In the genomic region with DNA sequence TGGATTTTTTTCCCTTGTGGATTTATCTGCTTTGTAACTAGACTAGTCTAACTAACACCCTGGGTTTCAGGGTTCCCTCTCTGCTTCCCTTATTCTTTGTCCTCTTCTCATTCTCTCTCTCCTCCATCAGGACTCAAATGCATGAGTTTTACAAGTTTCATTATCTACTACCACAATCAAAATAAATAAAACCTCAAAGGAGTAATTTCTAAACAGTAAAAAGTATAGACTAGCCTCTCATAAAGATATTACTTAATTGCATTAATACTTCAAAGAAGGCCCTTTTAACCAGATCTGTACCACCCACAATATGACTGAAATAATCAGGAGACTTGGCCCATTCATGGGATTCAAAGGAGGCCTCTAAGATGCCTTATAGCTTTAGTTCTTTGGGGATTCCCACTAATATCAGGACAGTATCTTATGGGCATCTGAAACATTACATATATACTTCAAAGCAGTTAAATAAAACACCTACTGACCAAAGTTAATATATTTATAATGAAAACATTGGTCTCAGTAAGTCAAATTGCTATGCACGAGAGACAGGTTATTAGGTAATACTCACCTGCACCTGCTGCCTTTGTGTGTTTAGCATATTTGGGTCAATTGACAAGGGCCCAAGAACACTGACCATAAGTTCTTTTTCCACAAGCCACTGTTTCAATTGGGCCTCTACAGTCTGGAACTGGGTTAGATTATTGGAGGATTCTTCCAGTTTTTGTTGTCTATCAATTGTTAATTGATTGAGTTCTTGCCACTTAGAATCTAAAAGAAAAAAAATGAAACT, we compare ENCODE assay signal across 1 cellular context.
TF ChIP-seq lines count a peak whose summit lies in the region.

No MANE protein-coding gene starts in this region.

TF ChIP-seq in HEK293, 187 proteins besides CTCF, POLR2A, EP300 and RAD21 (continued from another document):
- peak; percentile 83 for TF ChIP-seq FEZF1 (tag by site-specific recombination; IDR thresholded peaks at IDR 0.05)
- peak; percentile 73 for TF ChIP-seq ZNF843 (tag by site-specific recombination; IDR thresholded peaks at IDR 0.05)
- TF ChIP-seq ZNF501 (tag by site-specific recombination; IDR thresholded peaks at IDR 0.05) = no peak
- peak; percentile 73; the same call in 1 of the 2 replicates for TF ChIP-seq TCF7L2 (IDR thresholded peaks at IDR 0.05; ENCODE audit: borderline replicate concordance, low read depth, low read length)
- peak; percentile 70; the same call in 1 of the 2 replicates for TF ChIP-seq ZNF335 (tag by site-specific recombination; conservative IDR thresholded peaks at IDR 0.05)
- no peak for TF ChIP-seq GFI1B (tag by site-specific recombination; IDR thresholded peaks at IDR 0.05)
- TF ChIP-seq, protein P1, sequence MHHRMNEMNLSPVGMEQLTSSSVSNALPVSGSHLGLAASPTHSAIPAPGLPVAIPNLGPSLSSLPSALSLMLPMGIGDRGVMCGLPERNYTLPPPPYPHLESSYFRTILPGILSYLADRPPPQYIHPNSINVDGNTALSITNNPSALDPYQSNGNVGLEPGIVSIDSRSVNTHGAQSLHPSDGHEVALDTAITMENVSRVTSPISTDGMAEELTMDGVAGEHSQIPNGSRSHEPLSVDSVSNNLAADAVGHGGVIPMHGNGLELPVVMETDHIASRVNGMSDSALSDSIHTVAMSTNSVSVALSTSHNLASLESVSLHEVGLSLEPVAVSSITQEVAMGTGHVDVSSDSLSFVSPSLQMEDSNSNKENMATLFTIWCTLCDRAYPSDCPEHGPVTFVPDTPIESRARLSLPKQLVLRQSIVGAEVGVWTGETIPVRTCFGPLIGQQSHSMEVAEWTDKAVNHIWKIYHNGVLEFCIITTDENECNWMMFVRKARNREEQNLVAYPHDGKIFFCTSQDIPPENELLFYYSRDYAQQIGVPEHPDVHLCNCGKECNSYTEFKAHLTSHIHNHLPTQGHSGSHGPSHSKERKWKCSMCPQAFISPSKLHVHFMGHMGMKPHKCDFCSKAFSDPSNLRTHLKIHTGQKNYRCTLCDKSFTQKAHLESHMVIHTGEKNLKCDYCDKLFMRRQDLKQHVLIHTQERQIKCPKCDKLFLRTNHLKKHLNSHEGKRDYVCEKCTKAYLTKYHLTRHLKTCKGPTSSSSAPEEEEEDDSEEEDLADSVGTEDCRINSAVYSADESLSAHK (tag by site-specific recombination; IDR thresholded peaks at IDR 0.05) = peak; percentile 18; the same call in 1 of the 2 replicates
- TF ChIP-seq, protein P2, sequence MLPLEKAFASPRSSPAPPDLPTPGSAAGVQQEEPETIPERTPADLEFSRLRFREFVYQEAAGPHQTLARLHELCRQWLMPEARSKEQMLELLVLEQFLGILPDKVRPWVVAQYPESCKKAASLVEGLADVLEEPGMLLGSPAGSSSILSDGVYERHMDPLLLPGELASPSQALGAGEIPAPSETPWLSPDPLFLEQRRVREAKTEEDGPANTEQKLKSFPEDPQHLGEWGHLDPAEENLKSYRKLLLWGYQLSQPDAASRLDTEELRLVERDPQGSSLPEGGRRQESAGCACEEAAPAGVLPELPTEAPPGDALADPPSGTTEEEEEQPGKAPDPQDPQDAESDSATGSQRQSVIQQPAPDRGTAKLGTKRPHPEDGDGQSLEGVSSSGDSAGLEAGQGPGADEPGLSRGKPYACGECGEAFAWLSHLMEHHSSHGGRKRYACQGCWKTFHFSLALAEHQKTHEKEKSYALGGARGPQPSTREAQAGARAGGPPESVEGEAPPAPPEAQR (tag by site-specific recombination; IDR thresholded peaks at IDR 0.05) = no peak
- TF ChIP-seq, protein P3, sequence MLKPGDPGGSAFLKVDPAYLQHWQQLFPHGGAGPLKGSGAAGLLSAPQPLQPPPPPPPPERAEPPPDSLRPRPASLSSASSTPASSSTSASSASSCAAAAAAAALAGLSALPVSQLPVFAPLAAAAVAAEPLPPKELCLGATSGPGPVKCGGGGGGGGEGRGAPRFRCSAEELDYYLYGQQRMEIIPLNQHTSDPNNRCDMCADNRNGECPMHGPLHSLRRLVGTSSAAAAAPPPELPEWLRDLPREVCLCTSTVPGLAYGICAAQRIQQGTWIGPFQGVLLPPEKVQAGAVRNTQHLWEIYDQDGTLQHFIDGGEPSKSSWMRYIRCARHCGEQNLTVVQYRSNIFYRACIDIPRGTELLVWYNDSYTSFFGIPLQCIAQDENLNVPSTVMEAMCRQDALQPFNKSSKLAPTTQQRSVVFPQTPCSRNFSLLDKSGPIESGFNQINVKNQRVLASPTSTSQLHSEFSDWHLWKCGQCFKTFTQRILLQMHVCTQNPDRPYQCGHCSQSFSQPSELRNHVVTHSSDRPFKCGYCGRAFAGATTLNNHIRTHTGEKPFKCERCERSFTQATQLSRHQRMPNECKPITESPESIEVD (tag by site-specific recombination; IDR thresholded peaks at IDR 0.05) = peak; percentile 61; the same call in 1 of the 2 replicates
- TF ChIP-seq, protein P4, sequence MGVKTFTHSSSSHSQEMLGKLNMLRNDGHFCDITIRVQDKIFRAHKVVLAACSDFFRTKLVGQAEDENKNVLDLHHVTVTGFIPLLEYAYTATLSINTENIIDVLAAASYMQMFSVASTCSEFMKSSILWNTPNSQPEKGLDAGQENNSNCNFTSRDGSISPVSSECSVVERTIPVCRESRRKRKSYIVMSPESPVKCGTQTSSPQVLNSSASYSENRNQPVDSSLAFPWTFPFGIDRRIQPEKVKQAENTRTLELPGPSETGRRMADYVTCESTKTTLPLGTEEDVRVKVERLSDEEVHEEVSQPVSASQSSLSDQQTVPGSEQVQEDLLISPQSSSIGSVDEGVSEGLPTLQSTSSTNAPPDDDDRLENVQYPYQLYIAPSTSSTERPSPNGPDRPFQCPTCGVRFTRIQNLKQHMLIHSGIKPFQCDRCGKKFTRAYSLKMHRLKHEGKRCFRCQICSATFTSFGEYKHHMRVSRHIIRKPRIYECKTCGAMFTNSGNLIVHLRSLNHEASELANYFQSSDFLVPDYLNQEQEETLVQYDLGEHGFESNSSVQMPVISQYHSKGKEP (tag by site-specific recombination; IDR thresholded peaks at IDR 0.05) = peak; percentile 41; the same call in 1 of the 2 replicates
TF ChIP-seq in HEK293: peak in this region for 12.
